In genomic region chr5:72624641-72625236, GRCh38 we compare ENCODE assay signal across 12 cellular contexts.
DNase-seq lines count a peak whose midpoint lies in the region; ATAC-seq and TF ChIP-seq lines count a peak whose summit lies in the region.
"Had no signal": no experiment of that assay in that cellular context is flagged by ENCODE, and none has a peak within 500 bp of the region (broad histone marks: within the 10 kb centered on the region; RNA-seq: fewer than 3 reads in every experiment).

No MANE protein-coding gene starts in this region.

- H4K5ac ChIP-seq in IMR-90 (ENCODE audit: low read depth, low read length), result no peak overlapping the region

- peak overlapping the region; percentile 54 for H3K14ac ChIP-seq in IMR-90 (replicated peaks; ENCODE audit: low read depth, low read length)

- no peaks in the 10 kb centered on the region for H3K9me3 ChIP-seq in IMR-90 (ENCODE audit: control insufficient read depth, insufficient read depth, low read length)
- H3K9me3 ChIP-seq in tibial nerve, result no peaks in the 10 kb centered on the region
- H3K9me3 ChIP-seq: ascending aorta, BLaER1 had no signal

- peak overlapping the region; percentile 6; the same call in 1 of the 2 replicates for H3K18ac ChIP-seq in IMR-90 (ENCODE audit: low read depth, low read length)

- peaks cover 26% of the 10 kb centered on the region for H3K4me1 ChIP-seq in ACC112 (ENCODE audit: control insufficient read depth, insufficient read depth, low read length, unreplicated experiment)
- peaks cover 10% of the 10 kb centered on the region for H3K4me1 ChIP-seq in IMR-90 (ENCODE audit: control insufficient read depth, insufficient read depth, low read length)
- peaks cover 0 to 5% (median 0%) of the 10 kb centered on the region in 4 donors for H3K4me1 ChIP-seq in tibial nerve
- H3K4me1 ChIP-seq: BLaER1 had no signal

- peaks cover 5% of the 10 kb centered on the region for H3K9me1 ChIP-seq in IMR-90 (ENCODE audit: insufficient read depth, low read length)

- peak overlapping the region; percentile 0 to 42 (median 24) for H3K27ac Mint-ChIP-seq in nephron

- H3K9ac ChIP-seq in IMR-90 (ENCODE audit: low read depth, low read length), result no peak overlapping the region; the same call in 1 of the 2 replicates
- H3K9ac ChIP-seq: BLaER1 had no signal

- in situ Hi-C loops in IMR-90 (cut with MboI; ENCODE audit: low sequenced_read_pairs), result loop anchor here (10.0 kb wide), 1 partner anchor 190 kb away; the partner anchor contains the start of gene TNPO1

- peak overlapping the region; percentile 55; the same call in 1 of the 2 replicates for H3K56ac ChIP-seq in IMR-90 (ENCODE audit: extremely low read depth, insufficient read depth, low read length)

- no peak for TF ChIP-seq EP300 in tibial nerve (IDR thresholded peaks at IDR 0.05)

- peak overlapping the region; percentile 88 for H3K4ac ChIP-seq in IMR-90 (ENCODE audit: low read depth, low read length)

- H4K20me1 ChIP-seq in IMR-90 (ENCODE audit: insufficient read depth, low read length), result no peaks in the 10 kb centered on the region
- H4K20me1 ChIP-seq: BLaER1 had no signal

- peak overlapping the region; percentile 85 for H3K23ac ChIP-seq in IMR-90 (ENCODE audit: low read depth, low read length)

- BruUV-seq in IMR-90 (replicated peaks; lab: Mats Ljungman, UMichigan), result no TSS peak

- H3K4me1 Mint-ChIP-seq in nephron, result peaks cover 60% of the 10 kb centered on the region

- peak overlapping the region; percentile 67; the same call in 2 of the 3 replicates for H2BK15ac ChIP-seq in IMR-90 (ENCODE audit: low read depth, low read length)

- peak; percentile 93 for ATAC-seq in IMR-90 (ENCODE audit: low read depth)
- no peak for ATAC-seq in activated CD4-positive, CD25-positive, alpha-beta regulatory T cell treated with anti-CD3 and anti-CD28 coated beads, Interleukin-2, amount 50 U/mL, for 24 hours
- ATAC-seq: left colon had no signal

- intact Hi-C loops in IMR-90 (cut with micrococcal nuclease), result no loop called here

- dilution Hi-C loops in IMR-90 (cut with HindIII; ENCODE audit: low sequenced_read_pairs, unreplicated experiment), result no loop called here

- peak overlapping the region; percentile 31; the same call in 1 of the 2 replicates for H2AK5ac ChIP-seq in IMR-90 (ENCODE audit: low read depth, low read length)

- peak overlapping the region; percentile 67 for H3K4me2 ChIP-seq in IMR-90 (ENCODE audit: low read depth, low read length)
- H3K4me2 ChIP-seq: BLaER1 had no signal

- peak overlapping the region; percentile 66 for H2BK5ac ChIP-seq in IMR-90 (ENCODE audit: low read depth, low read length, poor library complexity, severe bottlenecking)

- H3K36me3 Mint-ChIP-seq in nephron (ENCODE audit: low read depth), result no peaks in the 10 kb centered on the region

- peak overlapping the region; percentile 48 for H2AK9ac ChIP-seq in IMR-90 (replicated peaks; ENCODE audit: low read depth, low read length, poor library complexity)

- H2BK20ac ChIP-seq in IMR-90 (ENCODE audit: low read depth, low read length), result peak overlapping the region; percentile 93

- POLR2A ChIA-PET in IMR-90 (lab: Charles Lee; ENCODE audit: unreplicated experiment), result interaction anchor here (0.8 kb wide), 1 partner anchor 305 kb away, joined by 3 read pairs; the partner anchor contains the start of genes MRPS27 and PTCD2

- H2AFZ ChIP-seq in ACC112 (ENCODE audit: low read length, unreplicated experiment), result peak overlapping the region; percentile 83
- H2AFZ ChIP-seq in IMR-90 (replicated peaks; ENCODE audit: low read length, poor library complexity), result peak overlapping the region; percentile 69

- H3K79me1 ChIP-seq in IMR-90 (ENCODE audit: low read depth in 1 of 2, low read length in 2 of 2), result no peaks in the 10 kb centered on the region

- peaks cover 4% of the 10 kb centered on the region for H3K27me3 Mint-ChIP-seq in nephron (ENCODE audit: low read depth)

- H2BK120ac ChIP-seq in IMR-90 (ENCODE audit: low read depth, low read length), result peak overlapping the region; percentile 88

- no peaks in the 10 kb centered on the region for H3K79me2 ChIP-seq in ACC112 (ENCODE audit: control insufficient read depth, insufficient read depth, low read length, unreplicated experiment)

- TF ChIP-seq RAD21 in IMR-90 (IDR thresholded peaks at IDR 0.05; ENCODE audit: low read length), result no peak

- WGBS in IMR-90 (ENCODE audit: extremely low coverage in 2 of 2, insufficient read length in 1 of 2), 2 experiments, result no CpG with 5 or more reads among the region's 5 CpGs
- WGBS in tibial nerve, 2 donors, result 32 to 37% methylated on average over 5 of the region's 5 CpGs

- TF ChIP-seq CTCF in IMR-90 (conservative IDR thresholded peaks at IDR 0.05; ENCODE audit: low read depth, low read length) (no peak), nephron (IDR thresholded peaks at IDR 0.05; ENCODE audit: unreplicated experiment in 3 of 3) (no peak), tibial nerve (IDR thresholded peaks at IDR 0.05) (no peak)

- TF ChIP-seq POLR2A in IMR-90 (IDR thresholded peaks at IDR 0.05; ENCODE audit: low read depth, low read length) (no peak), tibial nerve (IDR thresholded peaks at IDR 0.05) (no peak)

- DNase-seq in IMR-90 (peak; percentile 76), dermis microvascular lymphatic vessel endothelial cell (ENCODE audit: low read depth in 2 of 2) (peak; percentile 28 to 80), NCI-H146 treated with DMSO at 0.1 percent for 48 hours (lab: John Stamatoyannopoulos, UW; ENCODE audit: unreplicated experiment) (no peak), SHP77 (lab: John Stamatoyannopoulos, UW) (no peak), tibial nerve (ENCODE audit: low spot score in 2 of 2) (no peak)
- DNase-seq: left colon, T-helper 9 cell had no signal

- H3K4me3 Mint-ChIP-seq in nephron, result no peak overlapping the region

- H3K4me3 ChIP-seq in ACC112 (ENCODE audit: low read depth, low read length), result peak overlapping the region; percentile 55
- H3K4me3 ChIP-seq in IMR-90 (ENCODE audit: insufficient read depth, low read depth, low read length), result no peak overlapping the region
- no peak overlapping the region for H3K4me3 ChIP-seq in tibial nerve
- H3K4me3 ChIP-seq: ascending aorta, BLaER1 had no signal

- peak overlapping the region; percentile 16 to 48; a peak in 1 of 4 replicates for H4K8ac ChIP-seq in IMR-90 (ENCODE audit: low read depth in 2 of 2, low read length in 2 of 2)

- CTCF ChIA-PET in IMR-90 (lab: Yijun Ruan, JAX), result interaction anchor here (0.9 kb wide), 1 partner anchor 17 kb away, joined by 3 read pairs; no protein-coding TSS in a partner anchor

- peak overlapping the region; percentile 81 for H4K91ac ChIP-seq in IMR-90 (ENCODE audit: insufficient read depth, low read depth, low read length)

- H3K9me3 Mint-ChIP-seq in nephron, result no peaks in the 10 kb centered on the region

- H3K36me3 ChIP-seq in ACC112 (ENCODE audit: insufficient read depth, low read length) (no peaks in the 10 kb centered on the region), IMR-90 (ENCODE audit: control insufficient read depth, insufficient read depth, low read length) (no peaks in the 10 kb centered on the region), tibial nerve (no peaks in the 10 kb centered on the region)
- H3K36me3 ChIP-seq: ascending aorta, BLaER1 had no signal

- no peaks in the 10 kb centered on the region for H3K27me3 ChIP-seq in ACC112 (ENCODE audit: insufficient read depth, low read length)
- no peaks in the 10 kb centered on the region for H3K27me3 ChIP-seq in IMR-90 (ENCODE audit: control insufficient read depth, insufficient read depth, low read length)
- no peaks in the 10 kb centered on the region for H3K27me3 ChIP-seq in tibial nerve
- H3K27me3 ChIP-seq: ascending aorta, BLaER1 had no signal

- H3K27ac ChIP-seq in ACC112 (ENCODE audit: low read depth, low read length) (peak overlapping the region; percentile 54), IMR-90 (ENCODE audit: insufficient read depth, low read length) (peak overlapping the region; percentile 75), tibial nerve (no peak overlapping the region)
- H3K27ac ChIP-seq: ascending aorta, BLaER1 had no signal

TF ChIP-seq in IMR-90, 13 proteins besides CTCF, POLR2A, EP300 and RAD21:
- peak; percentile 36; the same call in 1 of the 2 replicates for TF ChIP-seq FOS (IDR thresholded peaks at IDR 0.05; ENCODE audit: low read depth, low read length)
- TF ChIP-seq CEBPB (IDR thresholded peaks at IDR 0.05; ENCODE audit: low read depth, low read length), result no peak
- TF ChIP-seq BHLHE40 (IDR thresholded peaks at IDR 0.05; ENCODE audit: low read depth, low read length), result no peak
- TF ChIP-seq SMC3 (IDR thresholded peaks at IDR 0.05; ENCODE audit: low read depth, low read length), result no peak
- no peak for TF ChIP-seq RCOR1 (IDR thresholded peaks at IDR 0.05; ENCODE audit: insufficient replicate concordance, low read length)
- TF ChIP-seq MAZ (IDR thresholded peaks at IDR 0.05; ENCODE audit: borderline replicate concordance, low read depth, low read length), result no peak
- no peak for TF ChIP-seq MXI1 (IDR thresholded peaks at IDR 0.05; ENCODE audit: borderline replicate concordance, low read depth, low read length)
- TF ChIP-seq CHD1 (IDR thresholded peaks at IDR 0.05; ENCODE audit: low read depth, low read length), result no peak
- no peak for TF ChIP-seq NFE2L2 (IDR thresholded peaks at IDR 0.05; ENCODE audit: low read depth, low read length)
- TF ChIP-seq, protein P1, sequence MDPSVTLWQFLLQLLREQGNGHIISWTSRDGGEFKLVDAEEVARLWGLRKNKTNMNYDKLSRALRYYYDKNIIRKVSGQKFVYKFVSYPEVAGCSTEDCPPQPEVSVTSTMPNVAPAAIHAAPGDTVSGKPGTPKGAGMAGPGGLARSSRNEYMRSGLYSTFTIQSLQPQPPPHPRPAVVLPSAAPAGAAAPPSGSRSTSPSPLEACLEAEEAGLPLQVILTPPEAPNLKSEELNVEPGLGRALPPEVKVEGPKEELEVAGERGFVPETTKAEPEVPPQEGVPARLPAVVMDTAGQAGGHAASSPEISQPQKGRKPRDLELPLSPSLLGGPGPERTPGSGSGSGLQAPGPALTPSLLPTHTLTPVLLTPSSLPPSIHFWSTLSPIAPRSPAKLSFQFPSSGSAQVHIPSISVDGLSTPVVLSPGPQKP (IDR thresholded peaks at IDR 0.05; ENCODE audit: borderline replicate concordance, low read depth, low read length), result no peak
- 0 out of 2 replicates have a peak, but pooled peaks have one; percentile 30 for TF ChIP-seq RFX5 (IDR thresholded peaks at IDR 0.05; ENCODE audit: low read depth, low read length)
- no peak for TF ChIP-seq MAFK (IDR thresholded peaks at IDR 0.05; ENCODE audit: low read depth, low read length)
- TF ChIP-seq, protein P2, sequence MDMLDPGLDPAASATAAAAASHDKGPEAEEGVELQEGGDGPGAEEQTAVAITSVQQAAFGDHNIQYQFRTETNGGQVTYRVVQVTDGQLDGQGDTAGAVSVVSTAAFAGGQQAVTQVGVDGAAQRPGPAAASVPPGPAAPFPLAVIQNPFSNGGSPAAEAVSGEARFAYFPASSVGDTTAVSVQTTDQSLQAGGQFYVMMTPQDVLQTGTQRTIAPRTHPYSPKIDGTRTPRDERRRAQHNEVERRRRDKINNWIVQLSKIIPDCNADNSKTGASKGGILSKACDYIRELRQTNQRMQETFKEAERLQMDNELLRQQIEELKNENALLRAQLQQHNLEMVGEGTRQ (IDR thresholded peaks at IDR 0.05; ENCODE audit: low read depth, low read length), result no peak
TF ChIP-seq in IMR-90: peak in this region for 2.

Comparison
In these comparisons a context has a peak if more than half of its experiments do, and no peak if none do; other contexts are left out.
1. H3K27ac ChIP-seq: peak in ACC112 (single experiment) and IMR-90 (single experiment); none in tibial nerve (0 of 4).
2. DNase-seq: peak in IMR-90 (single experiment) and dermis microvascular lymphatic vessel endothelial cell (2 of 2); none in NCI-H146 treated with DMSO at 0.1 percent for 48 hours (single experiment), SHP77 (0 of 2) and tibial nerve (0 of 2).